ENCODE assay signal across 8 cellular contexts in the genomic region with DNA sequence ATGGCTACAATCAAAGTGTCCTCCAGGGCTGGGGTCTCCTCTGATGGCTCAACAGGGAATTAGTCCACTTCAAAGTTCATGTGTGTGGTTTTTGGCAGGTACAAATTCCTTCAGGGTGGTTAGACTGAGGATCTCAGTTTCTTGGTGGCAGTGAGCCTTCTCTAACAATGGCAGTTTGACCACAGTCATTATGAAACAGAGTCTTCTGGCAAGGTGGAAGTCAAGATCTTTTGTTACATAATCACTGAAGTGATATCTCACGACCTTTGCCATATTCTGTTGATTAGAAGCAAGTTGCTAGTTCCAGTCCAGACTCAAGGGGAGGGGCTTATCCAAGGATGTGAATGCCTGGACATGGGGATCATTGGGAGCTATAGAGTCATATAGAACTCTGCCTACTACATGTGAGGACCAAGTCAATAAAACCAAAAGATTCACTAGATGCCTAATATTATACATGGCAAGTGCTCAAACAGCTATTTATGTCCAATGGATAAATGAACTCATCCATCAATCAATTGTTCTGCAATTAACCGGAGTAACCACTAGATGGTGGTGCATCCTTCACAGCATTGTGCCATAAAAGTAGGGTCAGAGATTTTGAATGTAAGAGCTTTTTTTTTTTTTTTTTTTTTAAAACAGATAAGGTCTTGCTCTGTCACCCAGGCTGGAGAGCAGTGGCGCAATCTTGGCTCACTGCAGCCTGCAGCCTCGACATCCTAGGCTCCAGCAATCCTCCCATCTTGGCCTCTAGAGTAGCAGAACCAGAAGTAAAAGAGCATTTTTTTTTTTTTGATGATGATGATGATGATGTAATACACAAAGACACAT.
A peak's percentile ranks its signal among the peaks of the same experiment; 100 is the strongest.
DNase-seq lines count a peak whose midpoint lies in the region; ATAC-seq and TF ChIP-seq lines count a peak whose summit lies in the region.

No MANE protein-coding gene starts in this region.

- H3K4me3 ChIP-seq in AG10803 (ENCODE audit: low read length) = no peak overlapping the region
- no peak overlapping the region for H3K4me3 ChIP-seq in GM12875 (ENCODE audit: low read depth, low read length)
- no peak overlapping the region for H3K4me3 ChIP-seq in fibroblast of pulmonary artery (replicated peaks; ENCODE audit: low read depth, low read length)
- no peak overlapping the region for H3K4me3 ChIP-seq in thyroid gland (replicated peaks in 1 of 3)

- H3K27me3 ChIP-seq in thyroid gland = no peaks in the 10 kb centered on the region

- H3K9me3 ChIP-seq in thyroid gland = no peaks in the 10 kb centered on the region

- no peaks in the 10 kb centered on the region for H3K4me1 ChIP-seq in thyroid gland

- 29 to 32% methylated on average over 4 of the region's 4 CpGs for WGBS in thyroid gland, 2 donors

- ATAC-seq in HG02642 (IDR thresholded peaks at IDR 0.05; ENCODE audit: poor library complexity, unreplicated experiment) = peak; percentile 85

- intact Hi-C loops in thyroid gland (cut with DNase I) = no loop called here

- H3K27ac ChIP-seq in thyroid gland = no peak overlapping the region

- DNase-seq in AG10803 (ENCODE audit: low read depth) (peak; percentile 37), NAMALWA (ENCODE audit: low spot score) (peak; percentile 88), SKM-1 (lab: John Stamatoyannopoulos, UW; ENCODE audit: unreplicated experiment) (peak; percentile 89), fibroblast of pulmonary artery (ENCODE audit: low read depth) (peak; percentile 80), thyroid gland (peak; percentile 17 to 19), putamen (ENCODE audit: low spot score) (no peak)

- TF ChIP-seq POLR2A in thyroid gland (IDR thresholded peaks at IDR 0.05) = no peak

- no peaks in the 10 kb centered on the region for H3K36me3 ChIP-seq in thyroid gland

- TF ChIP-seq CTCF in AG10803 (conservative IDR thresholded peaks at IDR 0.05; ENCODE audit: low read length) = peak; percentile 64
- TF ChIP-seq CTCF in GM12875 (IDR thresholded peaks at IDR 0.05; ENCODE audit: borderline replicate concordance, insufficient read depth, low read depth, low read length) = peak; percentile 58; the same call in 1 of the 2 replicates
- TF ChIP-seq CTCF in fibroblast of pulmonary artery (IDR thresholded peaks at IDR 0.05; ENCODE audit: low read length, missing control alignments) = peak; percentile 71
- TF ChIP-seq CTCF in thyroid gland (IDR thresholded peaks at IDR 0.05) = peak in 4 of 6 experiments; percentile 28 to 78 (median 64)
